Comparison of ENCODE assay signal across 13 cellular contexts in genomic region chr3:23406576-23406975, GRCh38.
"Had no signal": no experiment of that assay in that cellular context is flagged by ENCODE, and none has a peak within 500 bp of the region (broad histone marks: within the 10 kb centered on the region; RNA-seq: fewer than 3 reads in every experiment).

No MANE protein-coding gene starts in this region.

- H3K4me1 ChIP-seq: body of pancreas, testis had no signal

- ATAC-seq: body of pancreas, heart right ventricle, upper lobe of right lung had no signal

- H3K27ac ChIP-seq: body of pancreas, heart right ventricle, ovary, testis, upper lobe of right lung had no signal

- H3K27me3 ChIP-seq: body of pancreas, heart right ventricle, ovary, testis, upper lobe of right lung had no signal

- H3K9me3 ChIP-seq: body of pancreas, heart right ventricle, ovary, testis, upper lobe of right lung had no signal

- H3K36me3 ChIP-seq: heart right ventricle, ovary, upper lobe of right lung had no signal

- DNase-seq: activated CD4-positive, alpha-beta T cell treated with anti-CD3 and anti-CD28 coated beads, Interleukin-2, amount 50 U/mL, for 1 hour; activated naive CD4-positive, alpha-beta T cell treated with anti-CD3 and anti-CD28 coated beads, Interleukin-2, amount 10 ng/mL, durations not matched to agents 7 days and 5 days; activated T-cell treated with anti-CD3 and anti-CD28 coated beads for 4 hours; body of pancreas; dermis blood vessel endothelial cell; erythroblast; heart right ventricle; islet precursor cell; ovary; stimulated activated CD4-positive, alpha-beta T cell treated with anti-CD3 and anti-CD28 coated beads, Interleukin-4, amount 100 ng/mL, for 1 hour; stimulated activated CD8-positive, alpha-beta memory T cell treated with anti-CD3 and anti-CD28 coated beads, Interleukin-4, amount 100 ng/mL, for 48 hours; testis; upper lobe of right lung had no signal

- H3K4me3 ChIP-seq: body of pancreas, heart right ventricle, ovary, testis, upper lobe of right lung had no signal
